In the genomic region with DNA sequence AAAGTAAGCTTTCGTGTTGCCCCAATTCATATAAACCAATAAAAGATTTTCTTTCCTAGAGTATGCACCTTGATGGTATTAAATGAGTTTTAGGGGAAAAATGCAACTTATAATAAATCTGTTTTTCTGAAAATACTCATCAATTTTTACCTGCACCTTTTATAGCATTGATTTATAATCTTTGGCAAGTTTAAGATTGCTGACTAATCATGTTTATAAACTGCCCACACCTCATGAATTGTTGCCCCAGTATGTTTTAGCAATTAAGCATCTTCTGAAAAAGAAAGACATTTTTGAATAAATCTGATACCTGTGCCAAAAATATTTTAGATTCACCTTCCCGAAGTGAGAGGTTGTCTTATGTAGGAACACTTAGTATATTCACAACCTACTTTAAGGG, we compare ENCODE assay signal across 21 cellular contexts.
DNase-seq lines count a peak whose midpoint lies in the region; ATAC-seq, FAIRE-seq and TF ChIP-seq lines count a peak whose summit lies in the region.
"Had no signal": no experiment of that assay in that cellular context is flagged by ENCODE, and none has a peak within 500 bp of the region (broad histone marks: within the 10 kb centered on the region; RNA-seq: fewer than 3 reads in every experiment).

No MANE protein-coding gene starts in this region.

- H3K4me1 ChIP-seq in A549 (no peaks in the 10 kb centered on the region), IMR-90 (ENCODE audit: control insufficient read depth, insufficient read depth, low read length) (no peaks in the 10 kb centered on the region), H1 (replicated peaks in 1 of 4; ENCODE audit: control insufficient read depth in 3 of 4, insufficient read depth in 4 of 4, low read length in 3 of 4) (peaks cover 0 to 2% (median under 1%) of the 10 kb centered on the region in 4 experiments; a peak in 3 of 7 replicates)
- H3K4me1 ChIP-seq: BLaER1 treated with 17β-estradiol and CSF1 and Interleukin-3, amounts not matched to agents 10 nM and 100 nM; Caco-2 had no signal

- H3K56ac ChIP-seq in IMR-90 (ENCODE audit: extremely low read depth, insufficient read depth, low read length) (no peak overlapping the region), H1 (replicated peaks; ENCODE audit: insufficient read length, low read depth, low read length) (no peak overlapping the region)

- no peak for ATAC-seq in A549
- no peak for ATAC-seq in IMR-90 (ENCODE audit: low read depth)
- ATAC-seq: CD8-positive, alpha-beta T cell had no signal

- intact Hi-C loops in IMR-90 (cut with micrococcal nuclease): no loop called here

- H2AK5ac ChIP-seq in IMR-90 (ENCODE audit: low read depth, low read length) (no peak overlapping the region), H1 (ENCODE audit: low read depth, low read length) (no peak overlapping the region)

- H2BK15ac ChIP-seq in IMR-90 (ENCODE audit: low read depth, low read length) (no peak overlapping the region), H1 (ENCODE audit: low read length) (no peak overlapping the region)

- H3K36me3 ChIP-seq in IMR-90 (ENCODE audit: control insufficient read depth, insufficient read depth, low read length) (no peaks in the 10 kb centered on the region), H1 (ENCODE audit: control insufficient read depth in 2 of 4, insufficient read depth in 4 of 4, low read length in 3 of 4) (no peaks in the 10 kb centered on the region)
- H3K36me3 ChIP-seq: BLaER1 treated with 17β-estradiol and CSF1 and Interleukin-3, amounts not matched to agents 10 nM and 100 nM had no signal

- H3K23me2 ChIP-seq in H1 (ENCODE audit: low read depth, low read length): no peaks in the 10 kb centered on the region

- H4K91ac ChIP-seq in IMR-90 (ENCODE audit: insufficient read depth, low read depth, low read length) (no peak overlapping the region), H1 (replicated peaks; ENCODE audit: insufficient read length, low read length) (no peak overlapping the region)

- no peaks in the 10 kb centered on the region for H3K9me3 ChIP-seq in A549
- H3K9me3 ChIP-seq in IMR-90 (ENCODE audit: control insufficient read depth, insufficient read depth, low read length): 0 out of 2 replicates have a peak, but pooled peaks cover 2% of the 10 kb centered on the region
- peaks cover 3 to 7% of the 10 kb centered on the region in 2 experiments; a peak in 2 of 4 replicates for H3K9me3 ChIP-seq in H1 (ENCODE audit: insufficient read depth in 2 of 2, low read depth in 1 of 2, low read length in 1 of 2)
- H3K9me3 ChIP-seq: Caco-2 had no signal

- FAIRE-seq in A549 (lab: Jason Lieb, UNC) (no peak), H1 (lab: Jason Lieb, UNC) (no peak)
- FAIRE-seq: A204.1, G401.6, GM12891, GM19239 had no signal

- H4K8ac ChIP-seq in IMR-90 (ENCODE audit: low read depth in 2 of 2, low read length in 2 of 2): no peak overlapping the region
- H4K8ac ChIP-seq in H1 (ENCODE audit: extremely low read depth, insufficient read depth, low read length): no peak overlapping the region

- H2BK12ac ChIP-seq in H1 (ENCODE audit: low read depth, low read length): no peak overlapping the region

- no peak overlapping the region for H3K27ac Mint-ChIP-seq in type B pancreatic cell
- H3K27ac Mint-ChIP-seq: B cell; CD4-positive, alpha-beta T cell; CD8-positive, alpha-beta T cell had no signal

- TF ChIP-seq CTCF in A549 (IDR thresholded peaks at IDR 0.05) (no peak), IMR-90 (conservative IDR thresholded peaks at IDR 0.05; ENCODE audit: low read depth, low read length) (no peak), H1 (IDR thresholded peaks at IDR 0.05; ENCODE audit: control extremely low read depth in 1 of 3, insufficient read depth in 1 of 3, low read depth in 1 of 3, low read length in 3 of 3) (no peak), type B pancreatic cell (conservative IDR thresholded peaks at IDR 0.05) (no peak)

- POLR2A ChIA-PET in A549 (lab: Yijun Ruan, JAX): no interaction called here
- POLR2A ChIA-PET in IMR-90 (lab: Charles Lee; ENCODE audit: unreplicated experiment): no interaction called here
- POLR2A ChIA-PET in H1 (lab: Charles Lee; ENCODE audit: partially characterized antibody): no interaction called here

- H3K9ac ChIP-seq in IMR-90 (ENCODE audit: low read depth, low read length) (no peak overlapping the region), H1 (replicated peaks in 1 of 4; ENCODE audit: extremely low read depth in 1 of 4, low read depth in 3 of 4, low read length in 3 of 4) (no peak overlapping the region)
- H3K9ac ChIP-seq: BLaER1 treated with 17β-estradiol and CSF1 and Interleukin-3, amounts not matched to agents 10 nM and 100 nM had no signal

- H3K9me1 ChIP-seq in IMR-90 (ENCODE audit: insufficient read depth, low read length): no peaks in the 10 kb centered on the region

- H3K23ac ChIP-seq in IMR-90 (ENCODE audit: low read depth, low read length) (no peak overlapping the region), H1 (ENCODE audit: insufficient read length) (no peak overlapping the region)

- no peak for TF ChIP-seq EP300 in A549 (IDR thresholded peaks at IDR 0.05)
- no peak for TF ChIP-seq EP300 in H1 (IDR thresholded peaks at IDR 0.05; ENCODE audit: borderline replicate concordance in 1 of 2, low read depth in 2 of 2, low read length in 2 of 2)

- H2BK5ac ChIP-seq in IMR-90 (ENCODE audit: low read depth, low read length, poor library complexity, severe bottlenecking) (no peak overlapping the region), H1 (ENCODE audit: low read depth, low read length) (no peak overlapping the region)

- H2BK20ac ChIP-seq in IMR-90 (ENCODE audit: low read depth, low read length): no peak overlapping the region
- H2BK20ac ChIP-seq in H1 (ENCODE audit: low read length): no peak overlapping the region

- H2BK120ac ChIP-seq in IMR-90 (ENCODE audit: low read depth, low read length) (no peak overlapping the region), H1 (replicated peaks; ENCODE audit: low read depth, low read length) (no peak overlapping the region)

- no peak overlapping the region for H3K4me3 ChIP-seq in A549
- H3K4me3 ChIP-seq in IMR-90 (ENCODE audit: insufficient read depth, low read depth, low read length): no peak overlapping the region
- no peak overlapping the region for H3K4me3 ChIP-seq in H1 (ENCODE audit: extremely low read depth in 1 of 4, insufficient read depth in 2 of 4, low read depth in 3 of 4, low read length in 4 of 4)
- H3K4me3 ChIP-seq: BLaER1 treated with 17β-estradiol and CSF1 and Interleukin-3, amounts not matched to agents 10 nM and 100 nM had no signal

- H3K4ac ChIP-seq in IMR-90 (ENCODE audit: low read depth, low read length) (no peak overlapping the region), H1 (replicated peaks; ENCODE audit: insufficient read length, low read depth, low read length) (no peak overlapping the region)

- peaks cover 11% of the 10 kb centered on the region for H3K36me3 Mint-ChIP-seq in type B pancreatic cell
- H3K36me3 Mint-ChIP-seq: CD8-positive, alpha-beta T cell had no signal

- CTCF ChIA-PET in A549 (lab: Yijun Ruan, JAX) (no interaction called here), IMR-90 (lab: Yijun Ruan, JAX) (no interaction called here), H1 (lab: Charles Lee; ENCODE audit: partially characterized antibody) (no interaction called here)

- H3K4me2 ChIP-seq in A549: no peak overlapping the region
- H3K4me2 ChIP-seq in IMR-90 (ENCODE audit: low read depth, low read length): no peak overlapping the region
- H3K4me2 ChIP-seq in H1 (ENCODE audit: insufficient read depth in 1 of 2, low read depth in 2 of 2, low read length in 2 of 2): no peak overlapping the region
- H3K4me2 ChIP-seq: BLaER1 treated with 17β-estradiol and CSF1 and Interleukin-3, amounts not matched to agents 10 nM and 100 nM had no signal

- H3K27me3 ChIP-seq in IMR-90 (ENCODE audit: control insufficient read depth, insufficient read depth, low read length) (no peaks in the 10 kb centered on the region), H1 (replicated peaks in 1 of 4; ENCODE audit: control insufficient read depth in 3 of 4, extremely low read depth in 1 of 4, insufficient read depth in 3 of 4, low read length in 3 of 4) (no peaks in the 10 kb centered on the region)
- H3K27me3 ChIP-seq: BLaER1 treated with 17β-estradiol and CSF1 and Interleukin-3, amounts not matched to agents 10 nM and 100 nM had no signal

- no peaks in the 10 kb centered on the region for H3K79me2 ChIP-seq in H1 (ENCODE audit: control insufficient read depth in 1 of 2, insufficient read depth in 2 of 2, low read length in 2 of 2)

- H3K27ac ChIP-seq in A549 (no peak overlapping the region), IMR-90 (ENCODE audit: insufficient read depth, low read length) (no peak overlapping the region), H1 (ENCODE audit: low read depth, low read length) (no peak overlapping the region)
- H3K27ac ChIP-seq: BLaER1 treated with 17β-estradiol and CSF1 and Interleukin-3, amounts not matched to agents 10 nM and 100 nM; C4-2B had no signal

- no peak overlapping the region for H3K4me3 Mint-ChIP-seq in type B pancreatic cell
- H3K4me3 Mint-ChIP-seq: B cell; CD4-positive, alpha-beta T cell; CD8-positive, alpha-beta T cell had no signal

- no peak overlapping the region for H2AFZ ChIP-seq in IMR-90 (replicated peaks; ENCODE audit: low read length, poor library complexity)
- H2AFZ ChIP-seq in H1 (ENCODE audit: low read length): no peak overlapping the region

- no peak for DNase-seq in A549 (ENCODE audit: low read depth in 1 of 2, low spot score in 1 of 2)
- no peak for DNase-seq in IMR-90
- no peak for DNase-seq in H1 (ENCODE audit: low read depth in 1 of 2, low spot score in 2 of 2)
- DNase-seq in type B pancreatic cell (ENCODE audit: extremely low spot score, unreplicated experiment): no peak
- no peak for DNase-seq in DMS114 treated with DMSO at 0.1 percent for 48 hours (lab: John Stamatoyannopoulos, UW; ENCODE audit: unreplicated experiment)
- DNase-seq: 8988T; AML-193; Caco-2; Calu3; CD4-positive, alpha-beta T cell; CD8-positive, alpha-beta T cell; DMS 273 treated with DMSO at 0.1 percent for 48 hours; DMS79 treated with DMSO at 0.1 percent for 48 hours; GF-D8 had no signal

- H3K79me1 ChIP-seq in IMR-90 (ENCODE audit: low read depth in 1 of 2, low read length in 2 of 2): no peaks in the 10 kb centered on the region
- H3K79me1 ChIP-seq in H1 (ENCODE audit: low read depth, low read length): no peaks in the 10 kb centered on the region

- dilution Hi-C loops in IMR-90 (cut with HindIII; ENCODE audit: low sequenced_read_pairs, unreplicated experiment): no loop called here

- no peaks in the 10 kb centered on the region for H3K27me3 Mint-ChIP-seq in type B pancreatic cell
- H3K27me3 Mint-ChIP-seq: B cell; CD4-positive, alpha-beta T cell had no signal

- TF ChIP-seq POLR2A in A549 (IDR thresholded peaks at IDR 0.05; ENCODE audit: low read length) (no peak), IMR-90 (IDR thresholded peaks at IDR 0.05; ENCODE audit: low read depth, low read length) (no peak), H1 (IDR thresholded peaks at IDR 0.05; ENCODE audit: control extremely low read depth in 1 of 2, low read depth in 2 of 2, low read length in 2 of 2) (no peak)

- no TSS peak for BruUV-seq in IMR-90 (replicated peaks; lab: Mats Ljungman, UMichigan)

- H3K18ac ChIP-seq in IMR-90 (ENCODE audit: low read depth, low read length) (no peak overlapping the region), H1 (ENCODE audit: extremely low read depth, low read length) (no peak overlapping the region)

- WGBS in A549 (ENCODE audit: missing lambda C conversion rate): 67% methylated on average over 2 of the region's 2 CpGs
- WGBS in IMR-90 (ENCODE audit: extremely low coverage in 2 of 2, insufficient read length in 1 of 2), 2 experiments: no CpG with 5 or more reads among the region's 2 CpGs
- WGBS in H1 (ENCODE audit: extremely low coverage in 1 of 2, insufficient coverage in 1 of 2, insufficient read length in 1 of 2, insufficient replicate concordance in 2 of 2, low coverage in 1 of 2, low lambda C conversion rate in 2 of 2, missing lambda C conversion rate in 1 of 2), 2 experiments: 93% methylated on average over 2 of the region's 2 CpGs; no CpG with 5 or more reads in 1 of the 2 experiments

- H2AK9ac ChIP-seq in IMR-90 (replicated peaks; ENCODE audit: low read depth, low read length, poor library complexity): no peak overlapping the region

- TF ChIP-seq RAD21 in A549 (conservative IDR thresholded peaks at IDR 0.05 in 1 of 2, IDR thresholded peaks at IDR 0.05 in 1 of 2) (no peak), IMR-90 (IDR thresholded peaks at IDR 0.05; ENCODE audit: low read length) (no peak), H1 (IDR thresholded peaks at IDR 0.05 in 1 of 2, conservative IDR thresholded peaks at IDR 0.05 in 1 of 2; ENCODE audit: low read depth in 2 of 2, low read length in 2 of 2) (no peak)

- H4K5ac ChIP-seq in IMR-90 (ENCODE audit: low read depth, low read length) (no peak overlapping the region), H1 (ENCODE audit: insufficient read length, low read depth, low read length) (no peak overlapping the region)

- H3K9me3 Mint-ChIP-seq in type B pancreatic cell: peaks cover 4% of the 10 kb centered on the region

- no peaks in the 10 kb centered on the region for H4K20me1 ChIP-seq in IMR-90 (ENCODE audit: insufficient read depth, low read length)
- H4K20me1 ChIP-seq in H1 (replicated peaks in 1 of 2; ENCODE audit: control insufficient read depth in 1 of 2, insufficient read depth in 2 of 2, low read length in 2 of 2): no peaks in the 10 kb centered on the region
- H4K20me1 ChIP-seq: BLaER1 treated with 17β-estradiol and CSF1 and Interleukin-3, amounts not matched to agents 10 nM and 100 nM had no signal

- no peak overlapping the region for H3K14ac ChIP-seq in IMR-90 (replicated peaks; ENCODE audit: low read depth, low read length)
- no peak overlapping the region for H3K14ac ChIP-seq in H1 (ENCODE audit: insufficient read length)

- H3K4me1 Mint-ChIP-seq in type B pancreatic cell (ENCODE audit: unreplicated experiment): peaks cover 18% of the 10 kb centered on the region
- H3K4me1 Mint-ChIP-seq: B cell had no signal

- in situ Hi-C loops in IMR-90 (cut with MboI; ENCODE audit: low sequenced_read_pairs): no loop called here
